Comparison of ENCODE assay signal across 1 cellular context in genomic region chr6:111861321-111861938, GRCh38.
TF ChIP-seq lines count a peak whose summit lies in the region.

No MANE protein-coding gene starts in this region.

TF ChIP-seq in HepG2, 621 proteins besides CTCF, POLR2A, EP300 and RAD21 (continued from another document):
- TF ChIP-seq, protein P1, sequence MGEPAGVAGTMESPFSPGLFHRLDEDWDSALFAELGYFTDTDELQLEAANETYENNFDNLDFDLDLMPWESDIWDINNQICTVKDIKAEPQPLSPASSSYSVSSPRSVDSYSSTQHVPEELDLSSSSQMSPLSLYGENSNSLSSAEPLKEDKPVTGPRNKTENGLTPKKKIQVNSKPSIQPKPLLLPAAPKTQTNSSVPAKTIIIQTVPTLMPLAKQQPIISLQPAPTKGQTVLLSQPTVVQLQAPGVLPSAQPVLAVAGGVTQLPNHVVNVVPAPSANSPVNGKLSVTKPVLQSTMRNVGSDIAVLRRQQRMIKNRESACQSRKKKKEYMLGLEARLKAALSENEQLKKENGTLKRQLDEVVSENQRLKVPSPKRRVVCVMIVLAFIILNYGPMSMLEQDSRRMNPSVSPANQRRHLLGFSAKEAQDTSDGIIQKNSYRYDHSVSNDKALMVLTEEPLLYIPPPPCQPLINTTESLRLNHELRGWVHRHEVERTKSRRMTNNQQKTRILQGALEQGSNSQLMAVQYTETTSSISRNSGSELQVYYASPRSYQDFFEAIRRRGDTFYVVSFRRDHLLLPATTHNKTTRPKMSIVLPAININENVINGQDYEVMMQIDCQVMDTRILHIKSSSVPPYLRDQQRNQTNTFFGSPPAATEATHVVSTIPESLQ (CRISPR knock-in tag; conservative IDR thresholded peaks at IDR 0.05) = no peak
- TF ChIP-seq MATR3 (CRISPR knock-in tag; IDR thresholded peaks at IDR 0.05) = no peak
- TF ChIP-seq CENPX (CRISPR knock-in tag; IDR thresholded peaks at IDR 0.05) = no peak
- TF ChIP-seq, protein P2, sequence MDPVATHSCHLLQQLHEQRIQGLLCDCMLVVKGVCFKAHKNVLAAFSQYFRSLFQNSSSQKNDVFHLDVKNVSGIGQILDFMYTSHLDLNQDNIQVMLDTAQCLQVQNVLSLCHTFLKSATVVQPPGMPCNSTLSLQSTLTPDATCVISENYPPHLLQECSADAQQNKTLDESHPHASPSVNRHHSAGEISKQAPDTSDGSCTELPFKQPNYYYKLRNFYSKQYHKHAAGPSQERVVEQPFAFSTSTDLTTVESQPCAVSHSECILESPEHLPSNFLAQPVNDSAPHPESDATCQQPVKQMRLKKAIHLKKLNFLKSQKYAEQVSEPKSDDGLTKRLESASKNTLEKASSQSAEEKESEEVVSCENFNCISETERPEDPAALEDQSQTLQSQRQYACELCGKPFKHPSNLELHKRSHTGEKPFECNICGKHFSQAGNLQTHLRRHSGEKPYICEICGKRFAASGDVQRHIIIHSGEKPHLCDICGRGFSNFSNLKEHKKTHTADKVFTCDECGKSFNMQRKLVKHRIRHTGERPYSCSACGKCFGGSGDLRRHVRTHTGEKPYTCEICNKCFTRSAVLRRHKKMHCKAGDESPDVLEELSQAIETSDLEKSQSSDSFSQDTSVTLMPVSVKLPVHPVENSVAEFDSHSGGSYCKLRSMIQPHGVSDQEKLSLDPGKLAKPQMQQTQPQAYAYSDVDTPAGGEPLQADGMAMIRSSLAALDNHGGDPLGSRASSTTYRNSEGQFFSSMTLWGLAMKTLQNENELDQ (CRISPR knock-in tag; IDR thresholded peaks at IDR 0.05; ENCODE audit: borderline replicate concordance) = no peak
- TF ChIP-seq, protein P3, sequence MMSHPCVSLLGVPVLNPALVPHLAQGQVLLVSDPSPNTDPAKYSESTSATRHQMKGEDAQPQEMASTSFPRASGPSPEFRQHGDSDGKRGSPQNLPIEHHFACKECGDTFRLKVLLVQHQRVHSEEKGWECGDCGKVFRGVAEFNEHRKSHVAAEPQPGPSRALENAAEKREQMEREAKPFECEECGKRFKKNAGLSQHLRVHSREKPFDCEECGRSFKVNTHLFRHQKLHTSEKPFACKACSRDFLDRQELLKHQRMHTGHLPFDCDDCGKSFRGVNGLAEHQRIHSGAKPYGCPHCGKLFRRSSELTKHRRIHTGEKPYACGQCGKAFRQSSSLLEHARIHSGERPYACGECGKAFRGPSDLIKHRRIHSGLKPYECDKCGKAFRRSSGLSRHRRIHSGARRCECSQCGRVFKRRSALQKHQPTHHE (CRISPR knock-in tag; IDR thresholded peaks at IDR 0.05; ENCODE audit: borderline replicate concordance) = no peak
- TF ChIP-seq SP2 (CRISPR knock-in tag; IDR thresholded peaks at IDR 0.05) = no peak
- TF ChIP-seq ZBTB14 (CRISPR knock-in tag; IDR thresholded peaks at IDR 0.05) = no peak
- no peak for TF ChIP-seq ZNF296 (CRISPR knock-in tag; conservative IDR thresholded peaks at IDR 0.05)
